In genomic region chr17:17800504-17801021, GRCh38 we compare ENCODE assay signal across 10 cellular contexts.
"Had no signal": no experiment of that assay in that cellular context is flagged by ENCODE, and none has a peak within 500 bp of the region (broad histone marks: within the 10 kb centered on the region; RNA-seq: fewer than 3 reads in every experiment).

No MANE protein-coding gene starts in this region.

- H3K36me3 ChIP-seq: transverse colon had no signal

- H3K4me3 ChIP-seq: pancreas, transverse colon had no signal

- H3K4me1 Mint-ChIP-seq: activated naive CD4-positive, alpha-beta T cell treated with anti-CD3 and anti-CD28 coated beads, Interleukin-2, amount 50 U/mL, for 24 hours; T-helper 17 cell had no signal

- H3K27me3 Mint-ChIP-seq: activated naive CD4-positive, alpha-beta T cell treated with anti-CD3 and anti-CD28 coated beads, Interleukin-2, amount 50 U/mL, for 24 hours; T-helper 17 cell had no signal

- H3K27ac ChIP-seq: brain microvascular endothelial cell, pancreas, transverse colon had no signal

- ATAC-seq: T-helper 17 cell had no signal

- H3K9me3 ChIP-seq: pancreas, transverse colon had no signal

- H3K27me3 ChIP-seq: brain microvascular endothelial cell, pancreas, transverse colon had no signal

- H3K4me1 ChIP-seq: pancreas, transverse colon had no signal

- DNase-seq: activated CD4-positive, alpha-beta T cell treated with anti-CD3 and anti-CD28 coated beads, Interleukin-2, amount 50 U/mL, for 1 hour; activated T-cell treated with anti-CD3 and anti-CD28 coated beads for 4 hours; brain microvascular endothelial cell; kidney; small intestine; T-helper 17 cell; transverse colon had no signal

- H3K9me3 Mint-ChIP-seq: activated naive CD4-positive, alpha-beta T cell treated with anti-CD3 and anti-CD28 coated beads, Interleukin-2, amount 50 U/mL, for 24 hours; neural crest cell had no signal

- H3K4me3 Mint-ChIP-seq: activated naive CD4-positive, alpha-beta T cell treated with anti-CD3 and anti-CD28 coated beads, Interleukin-2, amount 50 U/mL, for 24 hours; neural crest cell; T-helper 17 cell had no signal

- H3K27ac Mint-ChIP-seq: activated naive CD4-positive, alpha-beta T cell treated with anti-CD3 and anti-CD28 coated beads, Interleukin-2, amount 50 U/mL, for 24 hours; T-helper 17 cell had no signal
